1 cellular context compared by ENCODE assay signal in the genomic region with DNA sequence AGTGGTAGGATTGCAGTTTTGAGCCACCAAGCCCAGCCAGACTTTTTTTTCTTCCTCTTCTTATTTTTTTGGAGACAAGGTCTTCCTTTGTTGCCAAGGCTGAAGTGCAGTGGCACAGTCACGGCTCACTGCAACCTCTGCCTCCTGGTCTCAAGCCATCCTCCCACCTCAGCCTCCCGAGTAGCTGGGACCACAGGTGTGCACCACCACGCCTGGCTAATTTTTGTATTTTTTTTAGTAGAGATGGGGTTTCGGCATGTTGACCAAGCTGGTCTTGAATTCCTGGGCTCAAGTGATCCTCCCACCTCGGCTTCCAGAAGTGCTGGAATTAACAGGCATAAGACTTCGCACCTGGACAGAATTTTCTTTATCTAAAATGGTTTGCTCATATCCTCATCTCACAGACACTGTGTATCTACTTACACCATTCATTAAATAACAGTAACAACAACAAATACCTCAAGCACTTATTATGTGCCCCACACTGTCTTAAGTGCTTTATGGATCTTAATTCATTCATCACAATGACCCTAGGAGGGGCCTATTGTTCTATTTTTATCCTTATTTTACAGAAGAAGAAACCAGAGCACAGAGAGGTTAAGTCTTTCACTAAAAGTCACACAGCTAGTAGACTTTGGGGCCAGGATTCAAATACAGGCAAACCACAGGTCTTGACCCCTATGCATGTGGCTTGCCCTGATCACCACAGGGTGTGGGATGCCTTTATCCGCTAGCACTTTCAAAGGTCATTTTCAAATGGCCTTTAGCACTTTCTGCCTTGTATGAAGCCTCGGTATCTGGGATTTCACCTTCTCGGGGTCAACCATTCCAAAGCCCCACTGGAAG.
TF ChIP-seq lines count a peak whose summit lies in the region.

No MANE protein-coding gene starts in this region.

TF ChIP-seq in HepG2, 621 proteins besides CTCF, POLR2A, EP300 and RAD21:
- TF ChIP-seq ZBTB42 (CRISPR knock-in tag; IDR thresholded peaks at IDR 0.05) (no peak), ZNF768 (CRISPR knock-in tag; IDR thresholded peaks at IDR 0.05) (peak; percentile 47; the same call in 1 of the 2 replicates)
